In the genomic region with DNA sequence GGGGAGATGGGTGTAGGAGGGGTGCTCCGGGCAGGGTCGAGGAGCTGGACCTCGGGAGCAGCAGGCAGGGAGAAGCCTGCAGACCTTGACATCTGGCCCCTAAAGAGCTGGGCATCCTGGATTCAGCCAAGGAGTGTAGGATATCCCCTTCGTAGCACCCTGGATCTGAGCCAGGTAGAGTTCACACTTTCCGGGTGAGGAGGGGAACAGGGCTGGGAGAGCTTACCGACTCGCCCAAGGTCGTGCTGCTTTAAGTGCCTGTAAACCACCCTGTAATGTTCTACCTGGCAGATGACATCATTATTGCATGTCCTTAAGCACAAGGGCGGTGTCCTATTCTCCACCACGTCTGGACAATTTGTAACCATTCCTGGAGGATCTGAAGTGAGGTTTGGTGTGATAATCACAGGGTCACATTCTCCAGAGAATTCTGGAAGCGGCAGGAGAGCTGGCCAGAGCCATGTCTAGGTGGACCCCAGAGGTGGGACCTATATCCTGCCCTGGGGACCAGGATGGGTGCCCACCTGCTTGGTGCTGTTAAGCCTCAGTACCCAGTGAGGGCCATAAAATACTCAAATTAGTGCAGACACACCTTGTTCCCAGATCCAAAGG, we compare ENCODE assay signal across 14 cellular contexts. TPM values are rescaled to one million over a fixed set of nuclear protein-coding genes. Genes with fewer than 3 reads are reported as not detected.
DNase-seq lines count a peak whose midpoint lies in the region; ATAC-seq and TF ChIP-seq lines count a peak whose summit lies in the region.
"Had no signal": no experiment of that assay in that cellular context is flagged by ENCODE, and none has a peak within 500 bp of the region (broad histone marks: within the 10 kb centered on the region; RNA-seq: fewer than 3 reads in every experiment).

No MANE protein-coding gene starts in this region.

- H3K27me3 Mint-ChIP-seq in activated naive CD8-positive, alpha-beta T cell: no peaks in the 10 kb centered on the region
- H3K27me3 Mint-ChIP-seq in activated naive CD8-positive, alpha-beta T cell treated with anti-CD3 and anti-CD28 coated beads for 36 hours: no peaks in the 10 kb centered on the region
- H3K27me3 Mint-ChIP-seq in mesothelial cell of epicardium (ENCODE audit: low read depth): no peaks in the 10 kb centered on the region

- H3K27ac Mint-ChIP-seq in activated naive CD8-positive, alpha-beta T cell: peak overlapping the region; percentile 23
- no peak overlapping the region for H3K27ac Mint-ChIP-seq in activated naive CD8-positive, alpha-beta T cell treated with anti-CD3 and anti-CD28 coated beads for 36 hours
- peak overlapping the region; percentile 52 for H3K27ac Mint-ChIP-seq in stimulated activated effector memory CD8-positive, alpha-beta T cell treated with anti-CD3 and anti-CD28 coated beads, Interleukin-12 subunit alpha, Interleukin-12 subunit beta, amount 100 ng/mL, for 72 hours
- no peak overlapping the region for H3K27ac Mint-ChIP-seq in mesothelial cell of epicardium

- no peaks in the 10 kb centered on the region for H3K36me3 Mint-ChIP-seq in activated naive CD8-positive, alpha-beta T cell
- H3K36me3 Mint-ChIP-seq in activated naive CD8-positive, alpha-beta T cell treated with anti-CD3 and anti-CD28 coated beads for 36 hours: peaks cover 40% of the 10 kb centered on the region
- peaks cover 10% of the 10 kb centered on the region for H3K36me3 Mint-ChIP-seq in stimulated activated effector memory CD8-positive, alpha-beta T cell treated with anti-CD3 and anti-CD28 coated beads, Interleukin-12 subunit alpha, Interleukin-12 subunit beta, amount 100 ng/mL, for 72 hours
- H3K36me3 Mint-ChIP-seq in mesothelial cell of epicardium: peaks cover 31% of the 10 kb centered on the region

- no peak for DNase-seq in activated naive CD8-positive, alpha-beta T cell treated with anti-CD3 and anti-CD28 coated beads for 36 hours
- DNase-seq in NCI-H510A treated with DMSO at 0.1 percent for 48 hours (lab: John Stamatoyannopoulos, UW) (peak; percentile 85), islet precursor cell (peak; percentile 52), iPS-NIHi7 (ENCODE audit: extremely low spot score) (no peak), mesothelial cell of epicardium (ENCODE audit: low spot score in 2 of 2, unreplicated experiment in 2 of 2) (no peak)
- DNase-seq in stimulated activated effector memory CD8-positive, alpha-beta T cell treated with anti-CD3 and anti-CD28 coated beads, Interleukin-12 subunit alpha, Interleukin-12 subunit beta, amount 100 ng/mL, for 72 hours (ENCODE audit: low spot score in 2 of 2): no peak
- DNase-seq in effector CD8-positive, alpha-beta T cell (lab: John Stamatoyannopoulos, UW): no peak
- DNase-seq: activated CD4-positive, alpha-beta T cell treated with anti-CD3 and anti-CD28 coated beads for 1 hour; AML-193; GOT3; NCI-H187 treated with DMSO at 0.1 percent for 48 hours; stomach had no signal

- H3K4me1 Mint-ChIP-seq in activated naive CD8-positive, alpha-beta T cell (ENCODE audit: low read depth): peaks cover 45% of the 10 kb centered on the region
- peaks cover 51% of the 10 kb centered on the region for H3K4me1 Mint-ChIP-seq in activated naive CD8-positive, alpha-beta T cell treated with anti-CD3 and anti-CD28 coated beads for 36 hours
- peaks cover 44% of the 10 kb centered on the region for H3K4me1 Mint-ChIP-seq in stimulated activated effector memory CD8-positive, alpha-beta T cell treated with anti-CD3 and anti-CD28 coated beads, Interleukin-12 subunit alpha, Interleukin-12 subunit beta, amount 100 ng/mL, for 72 hours
- H3K4me1 Mint-ChIP-seq in mesothelial cell of epicardium: no peaks in the 10 kb centered on the region

- H3K4me3 Mint-ChIP-seq in activated naive CD8-positive, alpha-beta T cell: no peak overlapping the region
- no peak overlapping the region for H3K4me3 Mint-ChIP-seq in activated naive CD8-positive, alpha-beta T cell treated with anti-CD3 and anti-CD28 coated beads for 36 hours
- no peak overlapping the region for H3K4me3 Mint-ChIP-seq in stimulated activated effector memory CD8-positive, alpha-beta T cell treated with anti-CD3 and anti-CD28 coated beads, Interleukin-12 subunit alpha, Interleukin-12 subunit beta, amount 100 ng/mL, for 72 hours
- no peak overlapping the region for H3K4me3 Mint-ChIP-seq in mesothelial cell of epicardium
- H3K4me3 Mint-ChIP-seq: neural crest cell had no signal

- no peak for TF ChIP-seq CTCF in mesothelial cell of epicardium (IDR thresholded peaks at IDR 0.05; ENCODE audit: unreplicated experiment)

- no peak for ATAC-seq in stimulated activated effector memory CD8-positive, alpha-beta T cell treated with anti-CD3 and anti-CD28 coated beads, Interleukin-12 subunit alpha, Interleukin-12 subunit beta, amount 100 ng/mL, for 72 hours

- no peaks in the 10 kb centered on the region for H3K9me3 Mint-ChIP-seq in activated naive CD8-positive, alpha-beta T cell (ENCODE audit: low read depth)
- no peaks in the 10 kb centered on the region for H3K9me3 Mint-ChIP-seq in activated naive CD8-positive, alpha-beta T cell treated with anti-CD3 and anti-CD28 coated beads for 36 hours
- H3K9me3 Mint-ChIP-seq in stimulated activated effector memory CD8-positive, alpha-beta T cell treated with anti-CD3 and anti-CD28 coated beads, Interleukin-12 subunit alpha, Interleukin-12 subunit beta, amount 100 ng/mL, for 72 hours: no peaks in the 10 kb centered on the region
- no peaks in the 10 kb centered on the region for H3K9me3 Mint-ChIP-seq in mesothelial cell of epicardium
- H3K9me3 Mint-ChIP-seq: neural crest cell had no signal

RNA-seq across cellular contexts. Expression of a gene that starts 14.6 kb away (rescaled TPM):
- total RNA-seq in activated naive CD8-positive, alpha-beta T cell treated with anti-CD3 and anti-CD28 coated beads for 36 hours: 10 to 100 TPM; 69.9 to 73.6 TPM
- 269 to 275 TPM (median 270 TPM) in 3 replicates for total RNA-seq in mesothelial cell of epicardium

RNA-seq across cellular contexts. Expression of a gene that starts 45.7 kb away (rescaled TPM):
- total RNA-seq in activated naive CD8-positive, alpha-beta T cell treated with anti-CD3 and anti-CD28 coated beads for 36 hours: 10 to 100 TPM; 18.8 to 20.4 TPM
- not detected in 3 replicates for total RNA-seq in mesothelial cell of epicardium
- total RNA-seq: neural crest cell had no signal

Comparison
In these comparisons a context has a peak if more than half of its experiments do, and no peak if none do; other contexts are left out.
1. H3K27ac Mint-ChIP-seq: peak in activated naive CD8-positive, alpha-beta T cell (single experiment) and stimulated activated effector memory CD8-positive, alpha-beta T cell treated with anti-CD3 and anti-CD28 coated beads, Interleukin-12 subunit alpha, Interleukin-12 subunit beta, amount 100 ng/mL, for 72 hours (single experiment); none in activated naive CD8-positive, alpha-beta T cell treated with anti-CD3 and anti-CD28 coated beads for 36 hours (single experiment) and mesothelial cell of epicardium (single experiment).
2. DNase-seq: peak in NCI-H510A treated with DMSO at 0.1 percent for 48 hours (single experiment) and islet precursor cell (single experiment); none in activated naive CD8-positive, alpha-beta T cell treated with anti-CD3 and anti-CD28 coated beads for 36 hours (single experiment), stimulated activated effector memory CD8-positive, alpha-beta T cell treated with anti-CD3 and anti-CD28 coated beads, Interleukin-12 subunit alpha, Interleukin-12 subunit beta, amount 100 ng/mL, for 72 hours (0 of 2), iPS-NIHi7 (single experiment), effector CD8-positive, alpha-beta T cell (single experiment) and mesothelial cell of epicardium (0 of 2).
3. RNA of a gene that starts 45.7 kb away (total RNA-seq): 18.8 to 20.4 TPM in activated naive CD8-positive, alpha-beta T cell treated with anti-CD3 and anti-CD28 coated beads for 36 hours; not detected in mesothelial cell of epicardium; every median in the first group is over 10 times any median in the second.